Comparison of ENCODE assay signal across 23 cellular contexts in genomic region chr6:767755-768512, GRCh38.
DNase-seq lines count a peak whose midpoint lies in the region; ATAC-seq, FAIRE-seq and TF ChIP-seq lines count a peak whose summit lies in the region.
"Had no signal": no experiment of that assay in that cellular context is flagged by ENCODE, and none has a peak within 500 bp of the region (broad histone marks: within the 10 kb centered on the region; RNA-seq: fewer than 3 reads in every experiment).

No MANE protein-coding gene starts in this region.

- H3K79me2 ChIP-seq in HepG2 (ENCODE audit: insufficient read depth, low read length), result no peaks in the 10 kb centered on the region

- H3K4me3 ChIP-seq in HepG2 (replicated peaks in 1 of 3; ENCODE audit: insufficient read depth in 1 of 3, low read depth in 2 of 3, low read length in 3 of 3) (no peak overlapping the region), right lobe of liver (no peak overlapping the region), esophagus muscularis mucosa (no peak overlapping the region)
- H3K4me3 ChIP-seq: BLaER1 treated with 17β-estradiol and CSF1 and Interleukin-3, amounts not matched to agents 10 nM and 100 nM; GM23338 had no signal

- no peak for FAIRE-seq in HepG2 (lab: Jason Lieb, UNC)
- FAIRE-seq: A204.1, D721Med, GM12892 had no signal

- TF ChIP-seq RAD21 in HepG2 (CRISPR knock-in tag; IDR thresholded peaks at IDR 0.05), result no peak

- no peaks in the 10 kb centered on the region for H3K4me1 Mint-ChIP-seq in neural crest cell
- H3K4me1 Mint-ChIP-seq: CD14-positive monocyte, GM23338, H9 had no signal

- intact Hi-C loops in HepG2 (cut with micrococcal nuclease; ENCODE audit: unreplicated experiment) (no loop called here), right lobe of liver (cut with DNase I) (no loop called here), esophagus muscularis mucosa (cut with DNase I) (no loop called here)

- H2AFZ ChIP-seq in HepG2 (ENCODE audit: low read length), result no peak overlapping the region
- H2AFZ ChIP-seq: GM23338 had no signal

- no peak overlapping the region for H3K4me3 Mint-ChIP-seq in neural crest cell
- H3K4me3 Mint-ChIP-seq: CD14-positive monocyte; CD4-positive, alpha-beta T cell; CD8-positive, alpha-beta memory T cell; GM23338; H9 had no signal

- TF ChIP-seq CTCF in HepG2 (CRISPR knock-in tag; IDR thresholded peaks at IDR 0.05) (no peak), right lobe of liver (IDR thresholded peaks at IDR 0.05) (no peak), esophagus muscularis mucosa (IDR thresholded peaks at IDR 0.05) (no peak), neural crest cell (conservative IDR thresholded peaks at IDR 0.05) (no peak)

- H3K27me3 ChIP-seq in HepG2 (ENCODE audit: control insufficient read depth in 1 of 2, insufficient read depth in 2 of 2, low read length in 2 of 2) (peaks cover 6 to 37% of the 10 kb centered on the region in 2 experiments; a peak in 3 of 5 replicates), right lobe of liver (no peaks in the 10 kb centered on the region), esophagus muscularis mucosa (no peaks in the 10 kb centered on the region)
- H3K27me3 ChIP-seq: BLaER1 treated with 17β-estradiol and CSF1 and Interleukin-3, amounts not matched to agents 10 nM and 100 nM had no signal

- H4K20me1 ChIP-seq in HepG2 (ENCODE audit: insufficient read depth, low read length), result no peaks in the 10 kb centered on the region
- H4K20me1 ChIP-seq: BLaER1 treated with 17β-estradiol and CSF1 and Interleukin-3, amounts not matched to agents 10 nM and 100 nM had no signal

- peaks cover 43% of the 10 kb centered on the region for H3K27me3 Mint-ChIP-seq in neural crest cell (ENCODE audit: low read depth)

- peak overlapping the region; percentile 57 for H3K27ac Mint-ChIP-seq in neural crest cell (ENCODE audit: unreplicated experiment)
- H3K27ac Mint-ChIP-seq: CD14-positive monocyte; CD4-positive, alpha-beta T cell; CD8-positive, alpha-beta memory T cell; GM23338; H9; HFFc6 had no signal

- H3K4me2 ChIP-seq in HepG2 (ENCODE audit: low read depth, low read length), result no peak overlapping the region
- H3K4me2 ChIP-seq: GM23338 had no signal

- no TSS peak for BruUV-seq in HepG2 (replicated peaks; lab: Mats Ljungman, UMichigan)

- no peaks in the 10 kb centered on the region for H3K36me3 Mint-ChIP-seq in neural crest cell (ENCODE audit: low read depth)
- H3K36me3 Mint-ChIP-seq: CD14-positive monocyte had no signal

- TF ChIP-seq POLR2A in HepG2 (IDR thresholded peaks at IDR 0.05; ENCODE audit: insufficient read depth in 1 of 2, low read depth in 2 of 2, low read length in 2 of 2) (no peak), right lobe of liver (IDR thresholded peaks at IDR 0.05) (no peak), esophagus muscularis mucosa (IDR thresholded peaks at IDR 0.05; ENCODE audit: low read depth) (no peak)

- in situ Hi-C loops in HepG2 (cut with HindIII; ENCODE audit: extremely low pct_ligation_motif_present, low pct_unique_long_range_greater_than_20kb), result no loop called here

- no peaks in the 10 kb centered on the region for H3K9me3 Mint-ChIP-seq in neural crest cell
- H3K9me3 Mint-ChIP-seq: GM23338, H9 had no signal

- no peak for DNase-seq in HepG2 (ENCODE audit: low spot score)
- no peak for DNase-seq in right lobe of liver
- DNase-seq in esophagus muscularis mucosa (ENCODE audit: extremely low spot score), result peak; percentile 7
- DNase-seq in neural crest cell (ENCODE audit: low read depth, low spot score), result no peak
- no peak for DNase-seq in NCI-H345 treated with DMSO at 0.1 percent for 48 hours (lab: John Stamatoyannopoulos, UW; ENCODE audit: unreplicated experiment)
- no peak for DNase-seq in DMS 273 (lab: John Stamatoyannopoulos, UW; ENCODE audit: unreplicated experiment)
- DNase-seq in AML-193 (lab: John Stamatoyannopoulos, UW), result no peak
- DNase-seq: BE2C; CD4-positive, alpha-beta T cell; CD8-positive, alpha-beta memory T cell; DMS53; DMS79 treated with DMSO at 0.1 percent for 48 hours; GF-D8; H9; HFFc6 had no signal

- no peak overlapping the region for H3K9ac ChIP-seq in HepG2 (ENCODE audit: insufficient read depth, low read depth, low read length)
- H3K9ac ChIP-seq: BLaER1 treated with 17β-estradiol and CSF1 and Interleukin-3, amounts not matched to agents 10 nM and 100 nM had no signal

- H3K9me3 ChIP-seq in HepG2 (ENCODE audit: low read length), result no peaks in the 10 kb centered on the region
- no peaks in the 10 kb centered on the region for H3K9me3 ChIP-seq in right lobe of liver
- no peaks in the 10 kb centered on the region for H3K9me3 ChIP-seq in esophagus muscularis mucosa
- H3K9me3 ChIP-seq: BE2C had no signal

- 29% methylated on average over 4 of the region's 4 CpGs for WGBS in HepG2 (ENCODE audit: low lambda C conversion rate)
- 67% methylated on average over 4 of the region's 4 CpGs for WGBS in right lobe of liver (ENCODE audit: insufficient coverage, low coverage, low lambda C conversion rate, missing lambda C conversion rate)
- WGBS in esophagus muscularis mucosa, result 65% methylated on average over 4 of the region's 4 CpGs

- no peak for TF ChIP-seq EP300 in HepG2 (IDR thresholded peaks at IDR 0.05; ENCODE audit: low read depth in 2 of 2, low read length in 2 of 2)
- no peak for TF ChIP-seq EP300 in HepG2 (CRISPR knock-in tag; IDR thresholded peaks at IDR 0.05; ENCODE audit: borderline replicate concordance)
- no peak for TF ChIP-seq EP300 in esophagus muscularis mucosa (IDR thresholded peaks at IDR 0.05)

- CTCF ChIA-PET in HepG2 (lab: Yijun Ruan, JAX; ENCODE audit: low intra/inter-chr PET ratio, low total read pairs), result no interaction called here

- H3K27ac ChIP-seq in HepG2 (ENCODE audit: extremely low read length, insufficient read depth, low read length), result no peak overlapping the region
- H3K27ac ChIP-seq in right lobe of liver, result no peak overlapping the region
- H3K27ac ChIP-seq in esophagus muscularis mucosa (replicated peaks in 1 of 4), result no peak overlapping the region
- H3K27ac ChIP-seq: 22Rv1; BLaER1 treated with 17β-estradiol and CSF1 and Interleukin-3, amounts not matched to agents 10 nM and 100 nM had no signal

- POLR2A ChIA-PET in HepG2 (lab: Yijun Ruan, JAX), result no interaction called here

- no peaks in the 10 kb centered on the region for H3K4me1 ChIP-seq in HepG2 (ENCODE audit: insufficient read depth, low read length)
- no peaks in the 10 kb centered on the region for H3K4me1 ChIP-seq in right lobe of liver
- H3K4me1 ChIP-seq in esophagus muscularis mucosa, result peaks cover 0 to 13% (median 0%) of the 10 kb centered on the region in 4 donors
- H3K4me1 ChIP-seq: BE2C had no signal

- ATAC-seq in HepG2, result no peak
- no peak for ATAC-seq in right lobe of liver
- ATAC-seq: GM23338, HCT116 had no signal

- no peaks in the 10 kb centered on the region for H3K36me3 ChIP-seq in HepG2 (replicated peaks in 1 of 2; ENCODE audit: control insufficient read depth in 1 of 2, insufficient read depth in 2 of 2, low read length in 2 of 2)
- no peaks in the 10 kb centered on the region for H3K36me3 ChIP-seq in right lobe of liver
- H3K36me3 ChIP-seq in esophagus muscularis mucosa, result no peaks in the 10 kb centered on the region
- H3K36me3 ChIP-seq: BE2C; BLaER1 treated with 17β-estradiol and CSF1 and Interleukin-3, amounts not matched to agents 10 nM and 100 nM had no signal

TF ChIP-seq in HepG2, 621 proteins besides CTCF, POLR2A, EP300 and RAD21:
- 0 out of 2 replicates have a peak, but pooled peaks have one; percentile 12 for TF ChIP-seq NFRKB (IDR thresholded peaks at IDR 0.05)
- TF ChIP-seq LCORL (IDR thresholded peaks at IDR 0.05), result peak; percentile 66; the same call in 1 of the 2 replicates
- TF ChIP-seq LCORL (CRISPR knock-in tag; IDR thresholded peaks at IDR 0.05), result no peak
- peak; percentile 29; the same call in 1 of the 2 replicates for TF ChIP-seq ATF7 (IDR thresholded peaks at IDR 0.05)
- TF ChIP-seq ATF7 (CRISPR knock-in tag; IDR thresholded peaks at IDR 0.05), result no peak
- peak; percentile 94 for TF ChIP-seq PCBP2 (optimal IDR thresholded peaks at IDR 0.05; ENCODE audit: low read depth, low read length, poor library complexity, severe bottlenecking)
- peak; percentile 86; the same call in 1 of the 2 replicates for TF ChIP-seq PLRG1 (conservative IDR thresholded peaks at IDR 0.05)
- TF ChIP-seq SOX6 (IDR thresholded peaks at IDR 0.05), result peak; percentile 89; the same call in 1 of the 2 replicates
- TF ChIP-seq SOX6 (CRISPR knock-in tag; IDR thresholded peaks at IDR 0.05), result no peak
- peak; percentile 21; the same call in 1 of the 2 replicates for TF ChIP-seq FOXA1 (IDR thresholded peaks at IDR 0.05)
- TF ChIP-seq FOXA1 (CRISPR knock-in tag; IDR thresholded peaks at IDR 0.05), result no peak
- TF ChIP-seq IKZF1 (IDR thresholded peaks at IDR 0.05), result 0 out of 2 replicates have a peak, but pooled peaks have one; percentile 50
- no peak for TF ChIP-seq ZNF20 (CRISPR knock-in tag; IDR thresholded peaks at IDR 0.05)
- no peak for TF ChIP-seq SALL2 (CRISPR knock-in tag; IDR thresholded peaks at IDR 0.05)
- TF ChIP-seq ATM (IDR thresholded peaks at IDR 0.05; ENCODE audit: borderline replicate concordance), result peak; percentile 66; the same call in 1 of the 2 replicates
- TF ChIP-seq ZFYVE20 (CRISPR knock-in tag; IDR thresholded peaks at IDR 0.05; ENCODE audit: borderline replicate concordance, low read depth), result no peak
- TF ChIP-seq HNRNPK (IDR thresholded peaks at IDR 0.05; ENCODE audit: low read depth, low read length, poor library complexity, severe bottlenecking), result peak; percentile 8
- peak; percentile 73; the same call in 1 of the 2 replicates for TF ChIP-seq ZNF512 (CRISPR knock-in tag; IDR thresholded peaks at IDR 0.05)
- peak; percentile 17; the same call in 1 of the 2 replicates for TF ChIP-seq FOXP1 (IDR thresholded peaks at IDR 0.05)
- no peak for TF ChIP-seq FOXP1 (CRISPR knock-in tag; IDR thresholded peaks at IDR 0.05)
- TF ChIP-seq NONO (IDR thresholded peaks at IDR 0.05), result 0 out of 2 replicates have a peak, but pooled peaks have one; percentile 56
- TF ChIP-seq NONO (CRISPR knock-in tag; conservative IDR thresholded peaks at IDR 0.05), result no peak
TF ChIP-seq in HepG2: peak in this region for 13.
